Comparison of ENCODE assay signal across 16 cellular contexts in the genomic region with DNA sequence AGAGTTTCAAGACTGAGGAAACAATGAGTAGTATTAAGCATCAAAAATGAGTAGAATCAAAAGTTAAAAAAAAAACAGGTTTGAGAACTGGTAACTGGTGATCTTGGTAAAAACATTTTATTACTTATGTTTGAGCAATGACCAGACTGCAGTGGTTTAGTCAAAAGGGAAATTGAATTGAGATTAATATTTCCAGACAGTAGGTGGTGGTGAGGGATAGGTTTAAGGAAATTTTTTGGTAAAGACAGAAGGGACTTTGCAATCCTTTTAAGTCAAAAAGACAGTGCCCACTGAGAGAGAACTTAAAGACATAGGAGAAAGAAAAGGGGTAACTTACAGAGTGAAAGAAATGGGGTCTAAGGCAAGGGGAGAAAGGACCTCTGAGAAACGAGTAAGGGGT.
DNase-seq lines count a peak whose midpoint lies in the region; ATAC-seq and TF ChIP-seq lines count a peak whose summit lies in the region.
"Had no signal": no experiment of that assay in that cellular context is flagged by ENCODE, and none has a peak within 500 bp of the region (broad histone marks: within the 10 kb centered on the region; RNA-seq: fewer than 3 reads in every experiment).

No MANE protein-coding gene starts in this region.

- TF ChIP-seq CTCF in A673 (conservative IDR thresholded peaks at IDR 0.05; ENCODE audit: low read depth, low read length): peak; percentile 48; the same call in 1 of the 2 replicates
- TF ChIP-seq CTCF in CD8-positive, alpha-beta T cell (IDR thresholded peaks at IDR 0.05): no peak

- CTCF ChIA-PET in A673 (lab: Charles Lee): interaction anchor here (0.5 kb wide), 1 partner anchor 819 kb away, joined by 3 read pairs; no protein-coding TSS in a partner anchor
- CTCF ChIA-PET in CD8-positive, alpha-beta T cell (lab: Charles Lee): no interaction called here

- no peak overlapping the region for H3K27ac ChIP-seq in A673 (ENCODE audit: low read depth, low read length, poor library complexity, severe bottlenecking)
- no peak overlapping the region for H3K27ac ChIP-seq in CD8-positive, alpha-beta T cell (ENCODE audit: low read depth, low read length)
- H3K27ac ChIP-seq: PC-9 had no signal

- H3K9me3 Mint-ChIP-seq in CD8-positive, alpha-beta T cell: no peaks in the 10 kb centered on the region
- peaks cover 2% of the 10 kb centered on the region for H3K9me3 Mint-ChIP-seq in activated naive CD8-positive, alpha-beta T cell treated with anti-CD3 and anti-CD28 coated beads for 36 hours
- peaks cover 2% of the 10 kb centered on the region for H3K9me3 Mint-ChIP-seq in memory B cell

- peaks cover 29% of the 10 kb centered on the region for H3K36me3 Mint-ChIP-seq in CD8-positive, alpha-beta T cell
- peaks cover 28% of the 10 kb centered on the region for H3K36me3 Mint-ChIP-seq in activated naive CD8-positive, alpha-beta T cell treated with anti-CD3 and anti-CD28 coated beads for 36 hours
- H3K36me3 Mint-ChIP-seq in memory B cell: peaks cover 22% of the 10 kb centered on the region

- no peak overlapping the region for H3K4me3 ChIP-seq in A673 (ENCODE audit: low read depth, low read length, poor library complexity, severe bottlenecking)
- no peak overlapping the region for H3K4me3 ChIP-seq in CD8-positive, alpha-beta T cell (ENCODE audit: low read depth, low read length)
- H3K4me3 ChIP-seq: PC-9 had no signal

- no TSS peak for BruUV-seq in A673 (replicated peaks; lab: Mats Ljungman, UMichigan)

- no peaks in the 10 kb centered on the region for H3K27me3 ChIP-seq in A673 (replicated peaks; ENCODE audit: insufficient read depth, low read depth, low read length, poor library complexity)
- H3K27me3 ChIP-seq in CD8-positive, alpha-beta T cell (ENCODE audit: insufficient read depth, low read length): no peaks in the 10 kb centered on the region
- H3K27me3 ChIP-seq: BE2C had no signal

- DNase-seq in A673 (ENCODE audit: low spot score): peak; percentile 31
- no peak for DNase-seq in CD8-positive, alpha-beta T cell
- no peak for DNase-seq in activated naive CD8-positive, alpha-beta T cell treated with anti-CD3 and anti-CD28 coated beads for 36 hours
- no peak for DNase-seq in memory B cell (ENCODE audit: low spot score in 2 of 2)
- DNase-seq in 8988T: no peak
- no peak for DNase-seq in NCI-H1417 treated with DMSO at 0.1 percent for 48 hours (lab: John Stamatoyannopoulos, UW)
- DNase-seq: BE2C, DMS 273 treated with DMSO at 0.1 percent for 48 hours, GOT3, MM.1S, NCI-H1105, NCI-H187, PC-9, Right ventricle myocardium superior had no signal

- peaks cover 28% of the 10 kb centered on the region for H3K4me1 ChIP-seq in A673 (ENCODE audit: insufficient read depth, low read length, poor library complexity, severe bottlenecking)
- no peaks in the 10 kb centered on the region for H3K4me1 ChIP-seq in CD8-positive, alpha-beta T cell (ENCODE audit: insufficient read depth, low read length)
- H3K4me1 ChIP-seq: BE2C had no signal

- H3K36me3 ChIP-seq in A673 (ENCODE audit: insufficient read depth, low read length, poor library complexity, severe bottlenecking): no peaks in the 10 kb centered on the region
- H3K36me3 ChIP-seq in CD8-positive, alpha-beta T cell (ENCODE audit: insufficient read depth, low read length): no peaks in the 10 kb centered on the region
- H3K36me3 ChIP-seq: BE2C had no signal

- no peaks in the 10 kb centered on the region for H3K27me3 Mint-ChIP-seq in CD8-positive, alpha-beta T cell (ENCODE audit: low read depth)
- H3K27me3 Mint-ChIP-seq in activated naive CD8-positive, alpha-beta T cell treated with anti-CD3 and anti-CD28 coated beads for 36 hours: no peaks in the 10 kb centered on the region
- no peaks in the 10 kb centered on the region for H3K27me3 Mint-ChIP-seq in memory B cell

- peak overlapping the region; percentile 25 for H3K27ac Mint-ChIP-seq in CD8-positive, alpha-beta T cell
- peak overlapping the region; percentile 6 for H3K27ac Mint-ChIP-seq in activated naive CD8-positive, alpha-beta T cell treated with anti-CD3 and anti-CD28 coated beads for 36 hours
- H3K27ac Mint-ChIP-seq in memory B cell: peak overlapping the region; percentile 2

- POLR2A ChIA-PET in A673 (lab: Charles Lee; ENCODE audit: low non-redundant PET): no interaction called here
- POLR2A ChIA-PET in CD8-positive, alpha-beta T cell (lab: Charles Lee): no interaction called here

- no peaks in the 10 kb centered on the region for H3K9me3 ChIP-seq in A673 (ENCODE audit: low read depth, low read length, poor library complexity, severe bottlenecking)
- H3K9me3 ChIP-seq in CD8-positive, alpha-beta T cell (ENCODE audit: low read length): no peaks in the 10 kb centered on the region
- H3K9me3 ChIP-seq: BE2C had no signal

- no peak overlapping the region for H3K4me3 Mint-ChIP-seq in CD8-positive, alpha-beta T cell
- no peak overlapping the region for H3K4me3 Mint-ChIP-seq in activated naive CD8-positive, alpha-beta T cell treated with anti-CD3 and anti-CD28 coated beads for 36 hours
- H3K4me3 Mint-ChIP-seq in memory B cell: no peak overlapping the region

- intact Hi-C loops in A673 (cut with micrococcal nuclease; ENCODE audit: unreplicated experiment): loop anchor here (5.0 kb wide), 2 partner anchors 503 to 607 kb away; no protein-coding TSS in a partner anchor
- intact Hi-C loops in CD8-positive, alpha-beta T cell (cut with DNase I, micrococcal nuclease): no loop called here

- no peak for ATAC-seq in CD8-positive, alpha-beta T cell
- ATAC-seq in memory B cell (ENCODE audit: low read depth) (no peak), GM21619 (IDR thresholded peaks at IDR 0.05; ENCODE audit: unreplicated experiment) (no peak)
- ATAC-seq: HepG2 had no signal

- peaks cover 15% of the 10 kb centered on the region for H3K4me1 Mint-ChIP-seq in CD8-positive, alpha-beta T cell (ENCODE audit: low read depth)
- H3K4me1 Mint-ChIP-seq in activated naive CD8-positive, alpha-beta T cell treated with anti-CD3 and anti-CD28 coated beads for 36 hours: peaks cover 15% of the 10 kb centered on the region
- H3K4me1 Mint-ChIP-seq in memory B cell: peaks cover 8% of the 10 kb centered on the region
